ENCODE assay signal across 32 cellular contexts in genomic region chr7:133167300-133167699, GRCh38.
"Had no signal": no experiment of that assay in that cellular context is flagged by ENCODE, and none has a peak within 500 bp of the region (broad histone marks: within the 10 kb centered on the region; RNA-seq: fewer than 3 reads in every experiment).

No MANE protein-coding gene starts in this region.

- H3K27me3 ChIP-seq: pancreas, testis, thyroid gland, transverse colon, upper lobe of right lung had no signal

- H3K36me3 ChIP-seq: left lung, lower lobe of right lung, pancreas, prostate gland, stomach, thyroid gland, transverse colon, upper lobe of right lung had no signal

- H3K9me3 ChIP-seq: left lung, lower lobe of right lung, pancreas, prostate gland, stomach, testis, thyroid gland, transverse colon, upper lobe of right lung had no signal

- H3K27ac ChIP-seq: left lung, lower lobe of right lung, pancreas, prostate gland, skin epidermis, stomach, testis, thyroid gland, transverse colon, upper lobe of right lung had no signal

- ATAC-seq: left colon; left lung; lower lobe of right lung; natural killer cell; pancreas; right cardiac atrium; sciatic nerve; stimulated activated naive B cell treated with anti-CD40 and anti-IgM and Interleukin-4, amounts not matched to agents 10 μg/mL and 1 μg/mL and 100 μg/mL, for 72 hours; stimulated activated naive CD8-positive, alpha-beta T cell treated with anti-CD3 and anti-CD28 coated beads, Interleukin-15, Interleukin-2, amounts not matched to agents 100 U/mL and 50 U/mL, for 24 hours; upper lobe of right lung had no signal

- H3K4me3 ChIP-seq: left lung, lower lobe of right lung, pancreas, prostate gland, skin epidermis, stomach, testis, thyroid gland, transverse colon, upper lobe of right lung had no signal

- DNase-seq: hypothalamus; immature natural killer cell; kidney; left colon; left lung; lower lobe of right lung; mammary epithelial cell; mesenchymal stem cell; naive B cell; natural killer cell; nephron progenitor cell; nucleus accumbens; pancreas; posterior cingulate gyrus; retina; right cardiac atrium; stimulated activated CD4-positive, alpha-beta T cell treated with anti-CD3 and anti-CD28 coated beads, Interleukin-12 subunit alpha, Interleukin-12 subunit beta, amount 100 ng/mL, for 4 hours; stimulated activated CD4-positive, alpha-beta T cell treated with anti-CD3 and anti-CD28 coated beads, Interleukin-15, amount 100 ng/mL, for 24 hours; stimulated activated CD4-positive, alpha-beta T cell treated with anti-CD3 and anti-CD28 coated beads, Interleukin-2, amount 100 ng/mL, for 24 hours; stimulated activated CD4-positive, alpha-beta T cell treated with anti-CD3 and anti-CD28 coated beads, Interleukin-4, amount 100 ng/mL, for 1 hour; stimulated activated naive B cell treated with anti-CD40 and anti-IgM and Interleukin-4, amounts not matched to agents 10 μg/mL and 1 μg/mL and 100 μg/mL, for 72 hours; stimulated activated naive CD8-positive, alpha-beta T cell treated with anti-CD3 and anti-CD28 coated beads, Interleukin-15, Interleukin-2, amounts not matched to agents 100 U/mL and 50 U/mL, for 24 hours; stomach; testis; thyroid gland; transverse colon; upper lobe of right lung had no signal

- FAIRE-seq: islet of Langerhans, urothelium cell line had no signal

- H3K4me1 ChIP-seq: left lung, lower lobe of right lung, pancreas, prostate gland, stomach, testis, thyroid gland, transverse colon, upper lobe of right lung had no signal
